Comparison of ENCODE assay signal across 32 cellular contexts in genomic region chr9:87420884-87421283, GRCh38.
"Had no signal": no experiment of that assay in that cellular context is flagged by ENCODE, and none has a peak within 500 bp of the region (broad histone marks: within the 10 kb centered on the region; RNA-seq: fewer than 3 reads in every experiment).

No MANE protein-coding gene starts in this region.

- FAIRE-seq: astrocyte, TTC549 had no signal

- H3K27ac ChIP-seq: adrenal gland, body of pancreas, brain microvascular endothelial cell, breast epithelium, VCaP had no signal

- H3K36me3 ChIP-seq: adrenal gland, brain microvascular endothelial cell, breast epithelium had no signal

- H3K27me3 ChIP-seq: adrenal gland, body of pancreas, brain microvascular endothelial cell, breast epithelium had no signal

- H3K9me3 ChIP-seq: adrenal gland, body of pancreas, breast epithelium had no signal

- H3K4me3 ChIP-seq: adrenal gland, body of pancreas, breast epithelium had no signal

- DNase-seq: activated B cell treated with CpG ODN at 0.5 μM for 24 hours; activated CD4-positive, alpha-beta memory T cell treated with anti-CD3 and anti-CD28 coated beads for 36 hours; activated CD4-positive, alpha-beta T cell treated with anti-CD3 and anti-CD28 coated beads for 4 hours; activated CD4-positive, alpha-beta T cell treated with anti-CD3 and anti-CD28 coated beads, Interleukin-2, amount 10 ng/mL, durations not matched to agents 24 days and 14 days; activated CD4-positive, alpha-beta T cell treated with anti-CD3 and anti-CD28 coated beads, Interleukin-2, amount 50 U/mL, for 1 hour; activated CD4-positive, alpha-beta T cell treated with anti-CD3 and anti-CD28 coated beads, Interleukin-2, amount 50 U/mL, for 4 hours; activated CD4-positive, CD25-positive, alpha-beta regulatory T cell treated with anti-CD3 and anti-CD28 coated beads, Interleukin-2, amount 50 U/mL, for 72 hours; activated CD8-positive, alpha-beta memory T cell treated with anti-CD3 and anti-CD28 coated beads, Interleukin-2, amount 50 U/mL, for 4 hours; activated CD8-positive, alpha-beta T cell treated with anti-CD3 and anti-CD28 coated beads for 36 hours; activated effector memory CD4-positive, alpha-beta T cell treated with anti-CD3 and anti-CD28 coated beads, Interleukin-2, amount 50 U/mL, for 16 hours; activated gamma-delta T cell treated with Interleukin-2 at 50 U/mL for 16 hours; activated naive CD4-positive, alpha-beta T cell; activated naive CD4-positive, alpha-beta T cell treated with anti-CD3 and anti-CD28 coated beads for 36 hours; activated naive CD4-positive, alpha-beta T cell treated with anti-CD3 and anti-CD28 coated beads, Interleukin-2, amount 50 U/mL, for 16 hours; activated naive CD8-positive, alpha-beta T cell treated with anti-CD3 and anti-CD28 coated beads for 36 hours; activated T-cell treated with anti-CD3 and anti-CD28 coated beads for 4 hours; activated T-cell treated with anti-CD3 and anti-CD28 coated beads, Interleukin-2, amount 50 U/mL, for 1 hour; activated T-cell treated with anti-CD3 and anti-CD28 coated beads, Interleukin-2, amount 50 U/mL, for 4 hours; activated T-cell treated with anti-CD3 and anti-CD28 coated beads, Interleukin-2, amount 50 U/mL, for 72 hours; adrenal gland; amniotic stem cell; aorta; body of pancreas; brain microvascular endothelial cell; central memory CD4-positive, alpha-beta T cell; T-helper 1 cell; T-helper 2 cell; T-helper 9 cell had no signal

- H3K4me1 ChIP-seq: adrenal gland, breast epithelium had no signal
